Comparison of ENCODE assay signal across 24 cellular contexts in the genomic region with DNA sequence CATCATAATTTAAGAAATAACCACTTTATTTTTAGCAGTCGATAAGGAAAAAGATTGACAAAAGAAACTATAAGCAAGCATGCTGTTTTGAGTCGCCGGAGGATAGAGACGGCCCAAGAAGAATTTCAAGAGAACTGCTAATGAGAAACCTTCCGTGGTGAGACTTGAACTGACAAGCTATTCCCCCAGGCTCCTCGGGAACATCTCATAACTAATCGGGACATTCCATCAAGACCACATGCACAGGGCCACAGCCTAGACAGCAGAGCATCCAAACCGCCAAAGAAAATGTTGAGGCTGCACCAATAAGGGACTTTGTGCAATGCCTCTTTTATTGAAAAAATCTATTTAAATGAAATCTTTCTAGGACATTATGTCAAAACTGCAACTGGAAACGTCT. TPM values are rescaled to one million over a fixed set of nuclear protein-coding genes. Genes with fewer than 3 reads are reported as not detected.
DNase-seq lines count a peak whose midpoint lies in the region; TF ChIP-seq lines count a peak whose summit lies in the region.
"Had no signal": no experiment of that assay in that cellular context is flagged by ENCODE, and none has a peak within 500 bp of the region (broad histone marks: within the 10 kb centered on the region; RNA-seq: fewer than 3 reads in every experiment).

No MANE protein-coding gene starts in this region.

- DNase-seq in AG09309 (ENCODE audit: low read depth), result peak; percentile 65
- DNase-seq in RPMI7951 (ENCODE audit: low read depth), result peak; percentile 69
- DNase-seq in trophoblast cell, result peak; percentile 76 to 85
- no peak for DNase-seq in NCI-H2029 (lab: John Stamatoyannopoulos, UW)
- DNase-seq in HFFc6, result no peak
- no peak for DNase-seq in SK-N-SH
- DNase-seq: BE2C; C1 segment of cervical spinal cord; CD4-positive, alpha-beta memory T cell; CD4-positive, CD25-positive, alpha-beta regulatory T cell; CD8-positive, alpha-beta memory T cell; COR-L47; DMS 273 treated with DMSO at 0.1 percent for 48 hours; DMS153; DMS53; DMS79; DND-41; EL; GDM1 had no signal

- peaks cover 1% of the 10 kb centered on the region for H3K27me3 Mint-ChIP-seq in HFFc6 (ENCODE audit: insufficient read depth)
- H3K27me3 Mint-ChIP-seq: CD4-positive, alpha-beta memory T cell; CD4-positive, CD25-positive, alpha-beta regulatory T cell had no signal

- no peak overlapping the region for H3K27ac ChIP-seq in trophoblast cell (ENCODE audit: low read depth, low read length)
- H3K27ac ChIP-seq in SK-N-SH (ENCODE audit: low read depth in 2 of 2, low read length in 1 of 2), result no peak overlapping the region
- H3K27ac ChIP-seq: 22Rv1, BLaER1 had no signal

- no peaks in the 10 kb centered on the region for H3K79me2 ChIP-seq in trophoblast cell (ENCODE audit: control insufficient read depth, insufficient read depth, low read length, poor library complexity)
- H3K79me2 ChIP-seq in SK-N-SH (ENCODE audit: insufficient read depth), result no peaks in the 10 kb centered on the region

- no peak overlapping the region for H2BK120ac ChIP-seq in trophoblast cell (ENCODE audit: insufficient read depth, low read length, poor library complexity)

- no peak overlapping the region for H3K9ac ChIP-seq in trophoblast cell (ENCODE audit: low read length)
- H3K9ac ChIP-seq in SK-N-SH, result no peak overlapping the region
- H3K9ac ChIP-seq: BLaER1 had no signal

- H3K4me3 Mint-ChIP-seq in HFFc6, result no peak overlapping the region
- H3K4me3 Mint-ChIP-seq: CD14-positive monocyte; CD4-positive, alpha-beta memory T cell; CD4-positive, CD25-positive, alpha-beta regulatory T cell; CD8-positive, alpha-beta memory T cell had no signal

- H3K27me3 ChIP-seq in trophoblast cell (ENCODE audit: insufficient read depth, low read length) (no peaks in the 10 kb centered on the region), SK-N-SH (ENCODE audit: insufficient read depth) (no peaks in the 10 kb centered on the region)
- H3K27me3 ChIP-seq: BE2C, BLaER1 had no signal

- no peak overlapping the region for H3K14ac ChIP-seq in trophoblast cell (ENCODE audit: low read length)

- no peak overlapping the region for H3K18ac ChIP-seq in trophoblast cell (ENCODE audit: low read length)

- no peak for TF ChIP-seq RAD21 in SK-N-SH (IDR thresholded peaks at IDR 0.05; ENCODE audit: low read length)

- WGBS in trophoblast cell (ENCODE audit: extremely low coverage, insufficient coverage, insufficient read length), result no CpG with 5 or more reads among the region's 9 CpGs
- WGBS in SK-N-SH (ENCODE audit: low lambda C conversion rate), result 86% methylated on average over 9 of the region's 9 CpGs

- peaks cover 10% of the 10 kb centered on the region for H3F3A ChIP-seq in SK-N-SH (replicated peaks; ENCODE audit: insufficient read depth)

- H3K4me3 ChIP-seq in AG09309 (ENCODE audit: control insufficient read depth, low read depth, low read length) (no peak overlapping the region), trophoblast cell (ENCODE audit: low read depth, low read length) (no peak overlapping the region), SK-N-SH (ENCODE audit: low read depth in 2 of 2, low read length in 1 of 2) (no peak overlapping the region)
- H3K4me3 ChIP-seq: A549, BLaER1, GM12878 had no signal

- H2BK12ac ChIP-seq in trophoblast cell (ENCODE audit: low read length), result no peak overlapping the region

- peaks cover 17% of the 10 kb centered on the region for H3K79me1 ChIP-seq in trophoblast cell (ENCODE audit: low read length)

- no peak overlapping the region for H2AFZ ChIP-seq in trophoblast cell (ENCODE audit: insufficient read depth, low read length, poor library complexity)
- no peak overlapping the region for H2AFZ ChIP-seq in SK-N-SH (ENCODE audit: low read depth)

- H4K12ac ChIP-seq in trophoblast cell (ENCODE audit: low read depth, low read length), result no peak overlapping the region

- H3K4ac ChIP-seq in trophoblast cell (ENCODE audit: low read depth, low read length), result no peak overlapping the region

- no peak for TF ChIP-seq EP300 in SK-N-SH (IDR thresholded peaks at IDR 0.05; ENCODE audit: borderline replicate concordance in 1 of 2, low read depth in 1 of 2, low read length in 1 of 2)

- H3K4me1 Mint-ChIP-seq in HFFc6 (ENCODE audit: low read depth), result peaks cover 18% of the 10 kb centered on the region
- H3K4me1 Mint-ChIP-seq: CD14-positive monocyte; CD4-positive, alpha-beta memory T cell; CD8-positive, alpha-beta memory T cell had no signal

- H2BK5ac ChIP-seq in trophoblast cell (ENCODE audit: low read depth, low read length, poor library complexity), result no peak overlapping the region

- no peaks in the 10 kb centered on the region for H3K9me3 Mint-ChIP-seq in HFFc6
- H3K9me3 Mint-ChIP-seq: CD4-positive, alpha-beta memory T cell; CD4-positive, CD25-positive, alpha-beta regulatory T cell; CD8-positive, alpha-beta memory T cell had no signal

- no peak overlapping the region for H2AK5ac ChIP-seq in trophoblast cell (ENCODE audit: low read length)

- no peaks in the 10 kb centered on the region for H3K9me2 ChIP-seq in SK-N-SH

- no peaks in the 10 kb centered on the region for H4K20me1 ChIP-seq in SK-N-SH (ENCODE audit: insufficient read depth)
- H4K20me1 ChIP-seq: BLaER1 had no signal

- H4K91ac ChIP-seq in trophoblast cell (ENCODE audit: low read depth, low read length), result no peak overlapping the region

- H3K4me2 ChIP-seq in trophoblast cell (ENCODE audit: low read length) (no peak overlapping the region), SK-N-SH (no peak overlapping the region)
- H3K4me2 ChIP-seq: A549, BLaER1 had no signal

- H3K23ac ChIP-seq in trophoblast cell (ENCODE audit: low read length), result no peak overlapping the region

- no peak overlapping the region for H4K8ac ChIP-seq in trophoblast cell (ENCODE audit: low read depth, low read length)

- H3K9me3 ChIP-seq in trophoblast cell (ENCODE audit: insufficient read depth, low read depth, low read length) (no peaks in the 10 kb centered on the region), SK-N-SH (no peaks in the 10 kb centered on the region)
- H3K9me3 ChIP-seq: A549, BE2C, BLaER1 had no signal

- H3K36me3 ChIP-seq in trophoblast cell (ENCODE audit: control insufficient read depth in 1 of 2, insufficient read depth in 2 of 2, low read length in 2 of 2), result no peaks in the 10 kb centered on the region
- no peaks in the 10 kb centered on the region for H3K36me3 ChIP-seq in SK-N-SH (replicated peaks in 1 of 2; ENCODE audit: control insufficient read depth in 1 of 2, insufficient read depth in 2 of 2, low read length in 1 of 2)

- no peak for TF ChIP-seq CTCF in AG09309 (IDR thresholded peaks at IDR 0.05; ENCODE audit: control insufficient read depth, insufficient read depth, low read depth, low read length, missing control alignments)
- no peak for TF ChIP-seq CTCF in HFFc6 (IDR thresholded peaks at IDR 0.05)
- TF ChIP-seq CTCF in SK-N-SH (IDR thresholded peaks at IDR 0.05), result no peak

- H3K4me1 ChIP-seq in trophoblast cell (ENCODE audit: control insufficient read depth in 1 of 2, insufficient read depth in 2 of 2, low read length in 2 of 2) (peaks cover 10 to 11% of the 10 kb centered on the region in 2 experiments), SK-N-SH (ENCODE audit: control insufficient read depth in 1 of 2, insufficient read depth in 2 of 2, low read depth in 1 of 2, low read length in 1 of 2) (peaks cover 0 to 7% of the 10 kb centered on the region in 2 experiments; a peak in 1 of 4 replicates)
- H3K4me1 ChIP-seq: BE2C had no signal

- H3K36me3 Mint-ChIP-seq in HFFc6 (ENCODE audit: low read depth), result peaks cover 8% of the 10 kb centered on the region

- no peak overlapping the region for H3K27ac Mint-ChIP-seq in HFFc6
- H3K27ac Mint-ChIP-seq: CD14-positive monocyte; CD4-positive, alpha-beta memory T cell; CD4-positive, CD25-positive, alpha-beta regulatory T cell; CD8-positive, alpha-beta memory T cell had no signal

- CTCF ChIA-PET in SK-N-SH (lab: Yijun Ruan, JAX), result interaction anchor here (1.3 kb wide), 1 partner anchor 160 kb away, joined by 4 read pairs; no protein-coding TSS in a partner anchor

- POLR2A ChIA-PET in SK-N-SH (lab: Yijun Ruan, JAX), result no interaction called here

TF ChIP-seq in SK-N-SH, 30 proteins besides CTCF, POLR2A, EP300 and RAD21:
- TF ChIP-seq TEAD4 (IDR thresholded peaks at IDR 0.05; ENCODE audit: borderline replicate concordance, insufficient read depth) (no peak), RCOR1 (IDR thresholded peaks at IDR 0.05; ENCODE audit: low read length) (no peak), SMC3 (IDR thresholded peaks at IDR 0.05; ENCODE audit: low read depth, low read length) (no peak), FOSL2 (IDR thresholded peaks at IDR 0.05; ENCODE audit: borderline replicate concordance, low read depth) (no peak)

RNA-seq across cellular contexts. Expression of a gene that starts 51.0 kb away (rescaled TPM):
- total RNA-seq in RPMI7951 (2014; rRNA removed; shearing (Covaris generic)), result 20.8 and 25.6 TPM in 2 replicates
- 13.2 and 13.5 TPM in 2 replicates for polyA plus RNA-seq in trophoblast cell (2013)
- total RNA-seq in HFFc6 (2021; fragmentation: NEBNext Ultra II Directional; extraction: Animal tissue kit (Norgen Biotek cat#: 25700)), result 10 to 100 TPM in 4 of 6 experiments, 1 to 10 TPM in 2; 7.3 to 11.1 (median 10.4) TPM
- polyA plus RNA-seq in SK-N-SH (2012; rRNA removed), result 11.4 and 13.2 TPM in 2 replicates
- polyA plus RNA-seq in SK-N-SH (2012; cell fraction: cytosol; rRNA removed), result 12.1 and 17.1 TPM in 2 replicates
- polyA plus RNA-seq in SK-N-SH (2012; cell fraction: nucleus; rRNA removed), result 7.5 and 8.5 TPM in 2 replicates

RNA-seq across cellular contexts. Expression of a gene that starts 59.6 kb away (rescaled TPM):
- total RNA-seq in RPMI7951 (2014; rRNA removed; shearing (Covaris generic)), result 23.6 and 40.0 TPM in 2 replicates
- polyA plus RNA-seq in trophoblast cell (2013), result 19.9 and 20.5 TPM in 2 replicates
- 10 to 100 TPM; 26.5 to 35.8 (median 31.1) TPM for total RNA-seq in HFFc6 (2021; fragmentation: NEBNext Ultra II Directional; extraction: Animal tissue kit (Norgen Biotek cat#: 25700))
- 7.1 and 9.6 TPM in 2 replicates for polyA plus RNA-seq in SK-N-SH (2012; rRNA removed)
- polyA plus RNA-seq in SK-N-SH (2012; cell fraction: cytosol; rRNA removed), result 9.6 and 10.6 TPM in 2 replicates
- 5.8 and 13.9 TPM in 2 replicates for polyA plus RNA-seq in SK-N-SH (2012; cell fraction: nucleus; rRNA removed)

Comparison
In these comparisons a context has a peak if more than half of its experiments do, and no peak if none do; other contexts are left out.
1. DNase-seq: peak in AG09309 (single experiment), RPMI7951 (single experiment) and trophoblast cell (2 of 2); none in NCI-H2029 (single experiment), HFFc6 (single experiment) and SK-N-SH (single experiment).